In genomic region chr4:10619220-10619619, GRCh38 we compare ENCODE assay signal across 1 cellular context.
TF ChIP-seq lines count a peak whose summit lies in the region.

No MANE protein-coding gene starts in this region.

TF ChIP-seq in HEK293, 187 proteins besides CTCF, POLR2A, EP300 and RAD21 (continued from another document and continues in another):
- TF ChIP-seq, protein P1, sequence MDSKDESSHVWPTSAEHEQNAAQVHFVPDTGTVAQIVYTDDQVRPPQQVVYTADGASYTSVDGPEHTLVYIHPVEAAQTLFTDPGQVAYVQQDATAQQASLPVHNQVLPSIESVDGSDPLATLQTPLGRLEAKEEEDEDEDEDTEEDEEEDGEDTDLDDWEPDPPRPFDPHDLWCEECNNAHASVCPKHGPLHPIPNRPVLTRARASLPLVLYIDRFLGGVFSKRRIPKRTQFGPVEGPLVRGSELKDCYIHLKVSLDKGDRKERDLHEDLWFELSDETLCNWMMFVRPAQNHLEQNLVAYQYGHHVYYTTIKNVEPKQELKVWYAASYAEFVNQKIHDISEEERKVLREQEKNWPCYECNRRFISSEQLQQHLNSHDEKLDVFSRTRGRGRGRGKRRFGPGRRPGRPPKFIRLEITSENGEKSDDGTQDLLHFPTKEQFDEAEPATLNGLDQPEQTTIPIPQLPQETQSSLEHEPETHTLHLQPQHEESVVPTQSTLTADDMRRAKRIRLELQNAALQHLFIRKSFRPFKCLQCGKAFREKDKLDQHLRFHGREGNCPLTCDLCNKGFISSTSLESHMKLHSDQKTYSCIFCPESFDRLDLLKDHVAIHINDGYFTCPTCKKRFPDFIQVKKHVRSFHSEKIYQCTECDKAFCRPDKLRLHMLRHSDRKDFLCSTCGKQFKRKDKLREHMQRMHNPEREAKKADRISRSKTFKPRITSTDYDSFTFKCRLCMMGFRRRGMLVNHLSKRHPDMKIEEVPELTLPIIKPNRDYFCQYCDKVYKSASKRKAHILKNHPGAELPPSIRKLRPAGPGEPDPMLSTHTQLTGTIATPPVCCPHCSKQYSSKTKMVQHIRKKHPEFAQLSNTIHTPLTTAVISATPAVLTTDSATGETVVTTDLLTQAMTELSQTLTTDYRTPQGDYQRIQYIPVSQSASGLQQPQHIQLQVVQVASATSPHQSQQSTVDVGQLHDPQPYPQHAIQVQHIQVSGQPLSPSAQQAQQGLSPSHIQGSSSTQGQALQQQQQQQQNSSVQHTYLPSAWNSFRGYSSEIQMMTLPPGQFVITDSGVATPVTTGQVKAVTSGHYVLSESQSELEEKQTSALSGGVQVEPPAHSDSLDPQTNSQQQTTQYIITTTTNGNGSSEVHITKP (tag by site-specific recombination; IDR thresholded peaks at IDR 0.05), result no peak
- TF ChIP-seq, protein P2, sequence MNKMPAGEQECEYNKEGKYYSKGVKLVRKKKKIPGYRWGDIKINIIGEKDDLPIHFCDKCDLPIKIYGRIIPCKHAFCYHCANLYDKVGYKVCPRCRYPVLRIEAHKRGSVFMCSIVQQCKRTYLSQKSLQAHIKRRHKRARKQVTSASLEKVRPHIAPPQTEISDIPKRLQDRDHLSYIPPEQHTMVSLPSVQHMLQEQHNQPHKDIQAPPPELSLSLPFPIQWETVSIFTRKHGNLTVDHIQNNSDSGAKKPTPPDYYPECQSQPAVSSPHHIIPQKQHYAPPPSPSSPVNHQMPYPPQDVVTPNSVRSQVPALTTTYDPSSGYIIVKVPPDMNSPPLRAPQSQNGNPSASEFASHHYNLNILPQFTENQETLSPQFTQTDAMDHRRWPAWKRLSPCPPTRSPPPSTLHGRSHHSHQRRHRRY (tag by site-specific recombination; IDR thresholded peaks at IDR 0.05), result no peak
- TF ChIP-seq, protein P3, sequence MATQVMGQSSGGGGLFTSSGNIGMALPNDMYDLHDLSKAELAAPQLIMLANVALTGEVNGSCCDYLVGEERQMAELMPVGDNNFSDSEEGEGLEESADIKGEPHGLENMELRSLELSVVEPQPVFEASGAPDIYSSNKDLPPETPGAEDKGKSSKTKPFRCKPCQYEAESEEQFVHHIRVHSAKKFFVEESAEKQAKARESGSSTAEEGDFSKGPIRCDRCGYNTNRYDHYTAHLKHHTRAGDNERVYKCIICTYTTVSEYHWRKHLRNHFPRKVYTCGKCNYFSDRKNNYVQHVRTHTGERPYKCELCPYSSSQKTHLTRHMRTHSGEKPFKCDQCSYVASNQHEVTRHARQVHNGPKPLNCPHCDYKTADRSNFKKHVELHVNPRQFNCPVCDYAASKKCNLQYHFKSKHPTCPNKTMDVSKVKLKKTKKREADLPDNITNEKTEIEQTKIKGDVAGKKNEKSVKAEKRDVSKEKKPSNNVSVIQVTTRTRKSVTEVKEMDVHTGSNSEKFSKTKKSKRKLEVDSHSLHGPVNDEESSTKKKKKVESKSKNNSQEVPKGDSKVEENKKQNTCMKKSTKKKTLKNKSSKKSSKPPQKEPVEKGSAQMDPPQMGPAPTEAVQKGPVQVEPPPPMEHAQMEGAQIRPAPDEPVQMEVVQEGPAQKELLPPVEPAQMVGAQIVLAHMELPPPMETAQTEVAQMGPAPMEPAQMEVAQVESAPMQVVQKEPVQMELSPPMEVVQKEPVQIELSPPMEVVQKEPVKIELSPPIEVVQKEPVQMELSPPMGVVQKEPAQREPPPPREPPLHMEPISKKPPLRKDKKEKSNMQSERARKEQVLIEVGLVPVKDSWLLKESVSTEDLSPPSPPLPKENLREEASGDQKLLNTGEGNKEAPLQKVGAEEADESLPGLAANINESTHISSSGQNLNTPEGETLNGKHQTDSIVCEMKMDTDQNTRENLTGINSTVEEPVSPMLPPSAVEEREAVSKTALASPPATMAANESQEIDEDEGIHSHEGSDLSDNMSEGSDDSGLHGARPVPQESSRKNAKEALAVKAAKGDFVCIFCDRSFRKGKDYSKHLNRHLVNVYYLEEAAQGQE (tag by site-specific recombination; IDR thresholded peaks at IDR 0.05), result no peak
- TF ChIP-seq ZNF707 (tag by site-specific recombination; IDR thresholded peaks at IDR 0.05) (no peak), ZNF426 (tag by site-specific recombination; IDR thresholded peaks at IDR 0.05) (no peak), ZNF416 (tag by site-specific recombination; IDR thresholded peaks at IDR 0.05) (no peak), ZNF324 (tag by site-specific recombination; IDR thresholded peaks at IDR 0.05) (peak; percentile 43; the same call in 1 of the 2 replicates), PRDM2 (tag by site-specific recombination; IDR thresholded peaks at IDR 0.05; ENCODE audit: borderline replicate concordance) (no peak), REPIN1 (tag by site-specific recombination; IDR thresholded peaks at IDR 0.05; ENCODE audit: low read depth) (no peak), ZNF692 (tag by site-specific recombination; IDR thresholded peaks at IDR 0.05) (no peak), SETDB1 (IDR thresholded peaks at IDR 0.05; ENCODE audit: insufficient read length, low read length) (no peak), ZNF211 (tag by site-specific recombination; IDR thresholded peaks at IDR 0.05; ENCODE audit: low read depth) (no peak), FEZF1 (tag by site-specific recombination; IDR thresholded peaks at IDR 0.05) (peak; percentile 94), BCL11B (tag by site-specific recombination; IDR thresholded peaks at IDR 0.05; ENCODE audit: low read depth) (no peak), ZNF24 (tag by site-specific recombination; IDR thresholded peaks at IDR 0.05) (peak; percentile 67), ZNF585B (tag by site-specific recombination; IDR thresholded peaks at IDR 0.05) (no peak), MEIS1 (CRISPR knock-in tag; IDR thresholded peaks at IDR 0.05; ENCODE audit: borderline replicate concordance) (no peak), ZNF843 (tag by site-specific recombination; IDR thresholded peaks at IDR 0.05) (peak; percentile 95), ZNF704 (tag by site-specific recombination; IDR thresholded peaks at IDR 0.05) (no peak), ZNF555 (tag by site-specific recombination; conservative IDR thresholded peaks at IDR 0.05) (no peak), ZNF341 (tag by site-specific recombination; IDR thresholded peaks at IDR 0.05; ENCODE audit: low read depth) (no peak), GFI1B (tag by site-specific recombination; IDR thresholded peaks at IDR 0.05) (peak; percentile 96), ZNF624 (tag by site-specific recombination; IDR thresholded peaks at IDR 0.05) (no peak), ZNF175 (tag by site-specific recombination; IDR thresholded peaks at IDR 0.05) (no peak), ZBTB7A (tag by site-specific recombination; IDR thresholded peaks at IDR 0.05; ENCODE audit: low read depth) (no peak)
- TF ChIP-seq, protein P4, sequence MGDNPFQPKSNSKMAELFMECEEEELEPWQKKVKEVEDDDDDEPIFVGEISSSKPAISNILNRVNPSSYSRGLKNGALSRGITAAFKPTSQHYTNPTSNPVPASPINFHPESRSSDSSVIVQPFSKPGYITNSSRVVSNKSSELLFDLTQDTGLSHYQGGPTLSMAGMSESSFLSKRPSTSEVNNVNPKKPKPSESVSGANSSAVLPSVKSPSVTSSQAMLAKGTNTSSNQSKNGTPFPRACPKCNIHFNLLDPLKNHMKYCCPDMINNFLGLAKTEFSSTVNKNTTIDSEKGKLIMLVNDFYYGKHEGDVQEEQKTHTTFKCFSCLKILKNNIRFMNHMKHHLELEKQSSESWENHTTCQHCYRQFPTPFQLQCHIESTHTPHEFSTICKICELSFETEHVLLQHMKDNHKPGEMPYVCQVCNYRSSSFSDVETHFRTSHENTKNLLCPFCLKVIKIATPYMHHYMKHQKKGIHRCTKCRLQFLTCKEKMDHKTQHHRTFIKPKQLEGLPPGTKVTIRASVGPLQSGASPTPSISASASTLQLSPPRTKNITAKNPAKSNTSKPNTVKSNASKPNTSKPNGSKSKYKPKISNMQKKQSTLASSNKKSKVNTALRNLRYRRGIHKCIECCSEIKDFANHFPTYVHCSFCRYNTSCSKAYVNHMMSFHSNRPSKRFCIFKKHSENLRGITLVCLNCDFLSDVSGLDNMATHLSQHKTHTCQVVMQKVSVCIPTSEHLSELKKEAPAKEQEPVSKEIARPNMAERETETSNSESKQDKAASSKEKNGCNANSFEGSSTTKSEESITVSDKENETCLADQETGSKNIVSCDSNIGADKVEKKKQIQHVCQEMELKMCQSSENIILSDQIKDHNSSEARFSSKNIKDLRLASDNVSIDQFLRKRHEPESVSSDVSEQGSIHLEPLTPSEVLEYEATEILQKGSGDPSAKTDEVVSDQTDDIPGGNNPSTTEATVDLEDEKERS (tag by site-specific recombination; IDR thresholded peaks at IDR 0.05), result no peak
- TF ChIP-seq, protein P5, sequence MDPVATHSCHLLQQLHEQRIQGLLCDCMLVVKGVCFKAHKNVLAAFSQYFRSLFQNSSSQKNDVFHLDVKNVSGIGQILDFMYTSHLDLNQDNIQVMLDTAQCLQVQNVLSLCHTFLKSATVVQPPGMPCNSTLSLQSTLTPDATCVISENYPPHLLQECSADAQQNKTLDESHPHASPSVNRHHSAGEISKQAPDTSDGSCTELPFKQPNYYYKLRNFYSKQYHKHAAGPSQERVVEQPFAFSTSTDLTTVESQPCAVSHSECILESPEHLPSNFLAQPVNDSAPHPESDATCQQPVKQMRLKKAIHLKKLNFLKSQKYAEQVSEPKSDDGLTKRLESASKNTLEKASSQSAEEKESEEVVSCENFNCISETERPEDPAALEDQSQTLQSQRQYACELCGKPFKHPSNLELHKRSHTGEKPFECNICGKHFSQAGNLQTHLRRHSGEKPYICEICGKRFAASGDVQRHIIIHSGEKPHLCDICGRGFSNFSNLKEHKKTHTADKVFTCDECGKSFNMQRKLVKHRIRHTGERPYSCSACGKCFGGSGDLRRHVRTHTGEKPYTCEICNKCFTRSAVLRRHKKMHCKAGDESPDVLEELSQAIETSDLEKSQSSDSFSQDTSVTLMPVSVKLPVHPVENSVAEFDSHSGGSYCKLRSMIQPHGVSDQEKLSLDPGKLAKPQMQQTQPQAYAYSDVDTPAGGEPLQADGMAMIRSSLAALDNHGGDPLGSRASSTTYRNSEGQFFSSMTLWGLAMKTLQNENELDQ (tag by site-specific recombination; IDR thresholded peaks at IDR 0.05; ENCODE audit: low read depth), result no peak
- TF ChIP-seq, protein P6, sequence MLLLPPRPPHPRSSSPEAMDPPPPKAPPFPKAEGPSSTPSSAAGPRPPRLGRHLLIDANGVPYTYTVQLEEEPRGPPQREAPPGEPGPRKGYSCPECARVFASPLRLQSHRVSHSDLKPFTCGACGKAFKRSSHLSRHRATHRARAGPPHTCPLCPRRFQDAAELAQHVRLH (tag by site-specific recombination; IDR thresholded peaks at IDR 0.05), result 0 out of 2 replicates have a peak, but pooled peaks have one; percentile 35
- TF ChIP-seq, protein P7, sequence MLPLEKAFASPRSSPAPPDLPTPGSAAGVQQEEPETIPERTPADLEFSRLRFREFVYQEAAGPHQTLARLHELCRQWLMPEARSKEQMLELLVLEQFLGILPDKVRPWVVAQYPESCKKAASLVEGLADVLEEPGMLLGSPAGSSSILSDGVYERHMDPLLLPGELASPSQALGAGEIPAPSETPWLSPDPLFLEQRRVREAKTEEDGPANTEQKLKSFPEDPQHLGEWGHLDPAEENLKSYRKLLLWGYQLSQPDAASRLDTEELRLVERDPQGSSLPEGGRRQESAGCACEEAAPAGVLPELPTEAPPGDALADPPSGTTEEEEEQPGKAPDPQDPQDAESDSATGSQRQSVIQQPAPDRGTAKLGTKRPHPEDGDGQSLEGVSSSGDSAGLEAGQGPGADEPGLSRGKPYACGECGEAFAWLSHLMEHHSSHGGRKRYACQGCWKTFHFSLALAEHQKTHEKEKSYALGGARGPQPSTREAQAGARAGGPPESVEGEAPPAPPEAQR (tag by site-specific recombination; IDR thresholded peaks at IDR 0.05), result no peak
